ENCODE assay signal across 13 cellular contexts in genomic region chr18:28459587-28459986, GRCh38.
"Had no signal": no experiment of that assay in that cellular context is flagged by ENCODE, and none has a peak within 500 bp of the region (broad histone marks: within the 10 kb centered on the region; RNA-seq: fewer than 3 reads in every experiment).

No MANE protein-coding gene starts in this region.

- DNase-seq: activated CD4-positive, alpha-beta memory T cell treated with anti-CD3 and anti-CD28 coated beads for 36 hours; activated CD4-positive, alpha-beta T cell treated with anti-CD3 and anti-CD28 coated beads for 36 hours; activated naive CD4-positive, alpha-beta T cell; activated naive CD8-positive, alpha-beta T cell treated with anti-CD3 and anti-CD28 coated beads, Interleukin-2, amount 10 ng/mL, durations not matched to agents 7 days and 5 days; activated T-cell treated with anti-CD3 and anti-CD28 coated beads for 4 hours; anterior cingulate cortex; brain microvascular endothelial cell; cortex of kidney; islet precursor cell; midbrain; sigmoid colon; stimulated activated naive CD4-positive, alpha-beta T cell had no signal

- H3K4me3 ChIP-seq: sigmoid colon had no signal

- H3K36me3 ChIP-seq: brain microvascular endothelial cell, sigmoid colon had no signal

- H3K27ac ChIP-seq: brain microvascular endothelial cell, parathyroid adenoma, sigmoid colon had no signal

- H3K27me3 ChIP-seq: brain microvascular endothelial cell, sigmoid colon had no signal

- H3K9me3 ChIP-seq: sigmoid colon had no signal

- H3K4me1 ChIP-seq: parathyroid adenoma, sigmoid colon had no signal
